8 cellular contexts compared by ENCODE assay signal in genomic region chr10:32958085-32958991, GRCh38. TPM values are rescaled to one million over a fixed set of nuclear protein-coding genes. Genes with fewer than 3 reads are reported as not detected.
DNase-seq lines count a peak whose midpoint lies in the region; ATAC-seq, FAIRE-seq and TF ChIP-seq lines count a peak whose summit lies in the region.

Gene ITGB1 (minus strand): TSS chr10:32958230. CDS start chr10:32935558, 22,672 bp downstream.

- H3K27me3 ChIP-seq in A673 (replicated peaks; ENCODE audit: insufficient read depth, low read depth, low read length, poor library complexity) (no peaks in the 10 kb centered on the region), bronchial epithelial cell (ENCODE audit: control insufficient read depth, insufficient read depth, low read length) (no peaks in the 10 kb centered on the region), small intestine (ENCODE audit: control insufficient read depth in 2 of 2, insufficient read depth in 2 of 2, low read length in 2 of 2) (no peaks in the 10 kb centered on the region)

- FAIRE-seq in bronchial epithelial cell (lab: Jason Lieb, UNC) (no peak), small intestine (lab: Jason Lieb, UNC) (no peak)

- intact Hi-C loops in A673 (cut with micrococcal nuclease; ENCODE audit: unreplicated experiment), result loop anchor here (2.0 kb wide), 1 partner anchor 44 kb away; no protein-coding TSS in a partner anchor

- TF ChIP-seq CTCF in A673 (conservative IDR thresholded peaks at IDR 0.05; ENCODE audit: low read depth, low read length), result no peak
- TF ChIP-seq CTCF in WI38 (IDR thresholded peaks at IDR 0.05; ENCODE audit: low read depth, low read length), result no peak
- no peak for TF ChIP-seq CTCF in bronchial epithelial cell (IDR thresholded peaks at IDR 0.05; ENCODE audit: insufficient read depth, low read length, severe bottlenecking)

- peak; percentile 87 for ATAC-seq in GM18867 (IDR thresholded peaks at IDR 0.05; ENCODE audit: unreplicated experiment)
- peak; percentile 67 for ATAC-seq in HG03108 (IDR thresholded peaks at IDR 0.05; ENCODE audit: unreplicated experiment)

- POLR2A ChIA-PET in A673 (lab: Charles Lee; ENCODE audit: low non-redundant PET), result no interaction called here

- H3K27ac ChIP-seq in A673 (ENCODE audit: low read depth, low read length, poor library complexity, severe bottlenecking), result peak within 1 kb of the TSS; percentile 99
- peak within 1 kb of the TSS; percentile 95 to 96 for H3K27ac ChIP-seq in small intestine (ENCODE audit: low read depth in 1 of 2, low read length in 1 of 2)

- 0% methylated on average over 54 to 94 of the region's 94 CpGs for WGBS in small intestine, 3 donors

- H3K36me3 ChIP-seq in A673 (ENCODE audit: insufficient read depth, low read length, poor library complexity, severe bottlenecking), result no peaks in the 10 kb centered on the region
- H3K36me3 ChIP-seq in bronchial epithelial cell (ENCODE audit: control insufficient read depth, insufficient read depth, low read length), result peaks cover 1% of the 10 kb centered on the region
- H3K36me3 ChIP-seq in small intestine (ENCODE audit: control insufficient read depth in 2 of 2, insufficient read depth in 2 of 2, low read length in 2 of 2), result no peaks in the 10 kb centered on the region

- H3K9me3 ChIP-seq in A673 (ENCODE audit: low read depth, low read length, poor library complexity, severe bottlenecking) (no peaks in the 10 kb centered on the region), small intestine (ENCODE audit: control insufficient read depth, low read depth) (no peaks in the 10 kb centered on the region)

- CTCF ChIA-PET in A673 (lab: Charles Lee), result no interaction called here

- H3K4me1 ChIP-seq in A673 (ENCODE audit: insufficient read depth, low read length, poor library complexity, severe bottlenecking) (peaks cover 45% of the 10 kb centered on the region), small intestine (ENCODE audit: control insufficient read depth in 2 of 2, insufficient read depth in 1 of 2, low read depth in 1 of 2, low read length in 1 of 2) (peaks cover 2 to 14% of the 10 kb centered on the region in 2 donors)

- BruUV-seq in A673 (replicated peaks; lab: Mats Ljungman, UMichigan), result no TSS peak

- peak; percentile 98 for DNase-seq in A673 (ENCODE audit: low spot score)
- DNase-seq in NCI-H2196 treated with DMSO at 0.1 percent for 48 hours (lab: John Stamatoyannopoulos, UW; ENCODE audit: unreplicated experiment), result peak; percentile 73
- peak; percentile 83 for DNase-seq in bronchial epithelial cell (ENCODE audit: low read depth)
- peak; percentile 89 for DNase-seq in iPS-NIHi11 (ENCODE audit: low spot score)
- peak; percentile 96 for DNase-seq in small intestine

- peak within 1 kb of the TSS; percentile 93 for H3K4me3 ChIP-seq in A673 (ENCODE audit: low read depth, low read length, poor library complexity, severe bottlenecking)
- H3K4me3 ChIP-seq in WI38 (ENCODE audit: low read depth, low read length), result peak within 1 kb of the TSS; percentile 91
- H3K4me3 ChIP-seq in bronchial epithelial cell (ENCODE audit: low read depth, low read length), result peak within 1 kb of the TSS; percentile 75
- peak within 1 kb of the TSS; percentile 90 to 100 for H3K4me3 ChIP-seq in small intestine (ENCODE audit: low read depth in 1 of 2, low read length in 2 of 2)

RNA-seq across cellular contexts. Expression of gene ITGB1, which starts in this region (rescaled TPM):
- 276 and 282 TPM in 2 replicates for total RNA-seq in A673 (2021)
- 1,469 and 1,763 TPM in 2 replicates for total RNA-seq in bronchial epithelial cell
- polyA plus RNA-seq in small intestine, result 100 to 1,000 TPM in 1 of 3 donors, 10 to 100 TPM in 2; 42.3 to 172 (median 51.3) TPM

Comparison
In these comparisons a context has a peak if more than half of its experiments do, and no peak if none do; other contexts are left out.
1. Peak in every context shown above with its lines: DNase-seq, ATAC-seq, H3K4me3 ChIP-seq and H3K27ac ChIP-seq.